In genomic region chr1:185317034-185317885, GRCh38 we compare ENCODE assay signal across 1 cellular context.
TF ChIP-seq lines count a peak whose summit lies in the region.

Gene IVNS1ABP (minus strand): TSS chr1:185317243. CDS start chr1:185309493, 7,750 bp downstream.

TF ChIP-seq in GM23338, 12 proteins besides CTCF, POLR2A, EP300 and RAD21 (continued from another document):
- TF ChIP-seq ZNF462 (CRISPR knock-in tag; IDR thresholded peaks at IDR 0.05) (peak; percentile 37; the same call in 1 of the 2 replicates), POLR2AphosphoS5 (IDR thresholded peaks at IDR 0.05; ENCODE audit: low read depth) (peak; percentile 84), NANOG (IDR thresholded peaks at IDR 0.05; ENCODE audit: borderline replicate concordance) (no peak), ETS1 (IDR thresholded peaks at IDR 0.05) (peak; percentile 28; the same call in 1 of the 2 replicates)
